In the genomic region with DNA sequence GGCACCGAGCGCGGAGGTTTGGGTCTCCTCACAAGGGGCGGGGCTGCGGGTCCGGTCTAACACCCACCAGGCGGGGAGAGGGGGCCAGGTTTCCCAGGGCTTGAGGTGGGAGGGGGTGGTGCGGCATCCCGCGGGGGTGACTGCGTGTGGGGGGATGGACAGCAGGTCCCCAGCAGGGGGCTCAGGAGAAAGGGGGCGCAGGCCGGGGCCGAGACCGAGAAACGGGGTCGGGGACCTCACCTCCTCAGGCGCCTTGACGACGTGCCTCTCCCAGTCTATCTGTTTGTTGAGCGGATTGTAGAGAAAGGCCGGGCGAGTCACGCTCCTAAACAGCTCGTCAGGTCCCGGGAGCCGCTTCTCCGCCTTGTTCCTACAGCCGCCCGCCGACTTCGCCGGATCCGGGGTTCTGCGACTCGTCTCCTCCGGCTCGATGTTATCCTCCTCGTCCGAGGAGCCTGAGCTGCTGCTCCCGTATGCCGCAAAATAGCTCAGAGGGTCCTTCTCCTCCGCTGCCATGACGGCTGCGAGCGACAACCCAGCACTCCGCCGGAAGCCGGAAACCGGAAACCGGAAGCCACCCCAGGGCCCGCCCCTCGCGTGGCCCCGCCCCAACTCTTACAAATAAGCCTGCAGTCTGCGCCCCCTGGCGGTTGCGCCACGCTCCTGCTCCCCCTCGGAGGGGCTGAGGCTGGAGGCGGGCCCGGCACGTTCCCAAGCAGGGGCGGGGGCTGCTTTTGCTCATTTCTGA, we compare ENCODE assay signal across 1 cellular context.
A peak's percentile ranks its signal among the peaks of the same experiment; 100 is the strongest.
TF ChIP-seq lines count a peak whose summit lies in the region.

TSS of gene C1orf52 (minus strand) at position 545 of the 748 bp plus-strand sequence. CDS start at position 516, 29 bp downstream.

TF ChIP-seq in K562, 482 proteins besides CTCF, POLR2A, EP300 and RAD21 (continued from another document and continues in another):
- TF ChIP-seq RREB1 (CRISPR knock-in tag; IDR thresholded peaks at IDR 0.05) (no peak), TCF3 (CRISPR knock-in tag; IDR thresholded peaks at IDR 0.05) (no peak), HDAC6 (IDR thresholded peaks at IDR 0.05; ENCODE audit: low read depth, low read length) (no peak), JUND (IDR thresholded peaks at IDR 0.05; ENCODE audit: borderline replicate concordance, low read depth, low read length) (peak; percentile 47; the same call in 1 of the 2 replicates), JUND (tag; IDR thresholded peaks at IDR 0.05; ENCODE audit: borderline replicate concordance, low read depth, low read length) (peak; percentile 19; the same call in 1 of the 3 replicates), KLF13 (tag; IDR thresholded peaks at IDR 0.05; ENCODE audit: borderline replicate concordance, low read depth) (0 out of 2 replicates have a peak, but pooled peaks have one; percentile 32), CBFA2T3 (IDR thresholded peaks at IDR 0.05) (no peak), PTBP1 (IDR thresholded peaks at IDR 0.05; ENCODE audit: low read depth, low read length) (no peak), FIP1L1 (IDR thresholded peaks at IDR 0.05; ENCODE audit: low read depth, low read length, poor library complexity, severe bottlenecking) (peak; percentile 39), HNRNPH1 (optimal IDR thresholded peaks at IDR 0.05; ENCODE audit: low read depth, low read length) (no peak), MAFF (IDR thresholded peaks at IDR 0.05; ENCODE audit: low read length) (no peak), KDM2B (CRISPR knock-in tag; IDR thresholded peaks at IDR 0.05) (no peak), SETDB1 (IDR thresholded peaks at IDR 0.05; ENCODE audit: low read length) (no peak), STAG1 (CRISPR knock-in tag; IDR thresholded peaks at IDR 0.05; ENCODE audit: borderline replicate concordance) (no peak; the same call in 1 of the 2 replicates), SP1 (CRISPR knock-in tag; IDR thresholded peaks at IDR 0.05) (peak; percentile 95), MNT (conservative IDR thresholded peaks at IDR 0.05) (peak; percentile 87 to 88), ZNF274 (IDR thresholded peaks at IDR 0.05; ENCODE audit: borderline replicate concordance, low read depth, low read length) (no peak), ZNF668 (CRISPR knock-in tag; IDR thresholded peaks at IDR 0.05) (no peak), ZZZ3 (IDR thresholded peaks at IDR 0.05) (no peak), MYC (IDR thresholded peaks at IDR 0.05; ENCODE audit: low read depth, low read length) (peak; percentile 79), MYC (CRISPR knock-in tag; IDR thresholded peaks at IDR 0.05; ENCODE audit: borderline replicate concordance, low read depth) (no peak), ILK (tag; IDR thresholded peaks at IDR 0.05; ENCODE audit: borderline replicate concordance, low read depth) (no peak), ZNF584 (CRISPR knock-in tag; IDR thresholded peaks at IDR 0.05; ENCODE audit: low read depth) (no peak), FUS (optimal IDR thresholded peaks at IDR 0.05; ENCODE audit: low read depth, low read length) (no peak), RB1 (IDR thresholded peaks at IDR 0.05; ENCODE audit: low read depth) (peak; percentile 77), RBM22 (IDR thresholded peaks at IDR 0.05; ENCODE audit: low read depth, low read length, poor library complexity, severe bottlenecking) (no peak), PHF21A (IDR thresholded peaks at IDR 0.05; ENCODE audit: borderline replicate concordance, low read depth) (peak; percentile 32; the same call in 1 of the 2 replicates), ZNF764 (CRISPR knock-in tag; IDR thresholded peaks at IDR 0.05; ENCODE audit: low read depth) (no peak), POLR2G (IDR thresholded peaks at IDR 0.05; ENCODE audit: low read depth, low read length) (peak; percentile 92), ZNF165 (CRISPR knock-in tag; IDR thresholded peaks at IDR 0.05; ENCODE audit: borderline replicate concordance) (no peak), EGR1 (conservative IDR thresholded peaks at IDR 0.05) (peak; percentile 36), MTA3 (IDR thresholded peaks at IDR 0.05; ENCODE audit: borderline replicate concordance) (0 out of 2 replicates have a peak, but pooled peaks have one; percentile 26), SIN3A (IDR thresholded peaks at IDR 0.05; ENCODE audit: borderline replicate concordance in 2 of 2, control insufficient read depth in 1 of 2, low read depth in 2 of 2, low read length in 2 of 2) (peak; percentile 60 to 88; a peak in 2 of 4 replicates), ZNF778 (CRISPR knock-in tag; IDR thresholded peaks at IDR 0.05) (no peak), MCM5 (IDR thresholded peaks at IDR 0.05; ENCODE audit: low read depth) (no peak), SRSF9 (IDR thresholded peaks at IDR 0.05; ENCODE audit: borderline replicate concordance, low read depth, low read length) (no peak), ZNF57 (CRISPR knock-in tag; IDR thresholded peaks at IDR 0.05) (no peak), ZNF644 (tag; IDR thresholded peaks at IDR 0.05; ENCODE audit: low read depth) (no peak), CREB3 (tag; conservative IDR thresholded peaks at IDR 0.05; ENCODE audit: low read depth) (no peak), CXXC5 (CRISPR knock-in tag; IDR thresholded peaks at IDR 0.05) (peak; percentile 60), SFPQ (IDR thresholded peaks at IDR 0.05; ENCODE audit: low read depth, low read length) (no peak), ATF1 (CRISPR knock-in tag; IDR thresholded peaks at IDR 0.05) (no peak), ATF1 (tag; IDR thresholded peaks at IDR 0.05) (peak; percentile 44; the same call in 1 of the 2 replicates), CBFB (CRISPR knock-in tag; IDR thresholded peaks at IDR 0.05) (no peak), PRPF4 (IDR thresholded peaks at IDR 0.05; ENCODE audit: insufficient read depth, low read depth, low read length, poor library complexity, severe bottlenecking) (no peak), NCOA4 (IDR thresholded peaks at IDR 0.05; ENCODE audit: partially characterized antibody) (no peak)
- TF ChIP-seq, protein P1, sequence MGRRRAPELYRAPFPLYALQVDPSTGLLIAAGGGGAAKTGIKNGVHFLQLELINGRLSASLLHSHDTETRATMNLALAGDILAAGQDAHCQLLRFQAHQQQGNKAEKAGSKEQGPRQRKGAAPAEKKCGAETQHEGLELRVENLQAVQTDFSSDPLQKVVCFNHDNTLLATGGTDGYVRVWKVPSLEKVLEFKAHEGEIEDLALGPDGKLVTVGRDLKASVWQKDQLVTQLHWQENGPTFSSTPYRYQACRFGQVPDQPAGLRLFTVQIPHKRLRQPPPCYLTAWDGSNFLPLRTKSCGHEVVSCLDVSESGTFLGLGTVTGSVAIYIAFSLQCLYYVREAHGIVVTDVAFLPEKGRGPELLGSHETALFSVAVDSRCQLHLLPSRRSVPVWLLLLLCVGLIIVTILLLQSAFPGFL (CRISPR knock-in tag; IDR thresholded peaks at IDR 0.05): no peak
- TF ChIP-seq, protein P2, sequence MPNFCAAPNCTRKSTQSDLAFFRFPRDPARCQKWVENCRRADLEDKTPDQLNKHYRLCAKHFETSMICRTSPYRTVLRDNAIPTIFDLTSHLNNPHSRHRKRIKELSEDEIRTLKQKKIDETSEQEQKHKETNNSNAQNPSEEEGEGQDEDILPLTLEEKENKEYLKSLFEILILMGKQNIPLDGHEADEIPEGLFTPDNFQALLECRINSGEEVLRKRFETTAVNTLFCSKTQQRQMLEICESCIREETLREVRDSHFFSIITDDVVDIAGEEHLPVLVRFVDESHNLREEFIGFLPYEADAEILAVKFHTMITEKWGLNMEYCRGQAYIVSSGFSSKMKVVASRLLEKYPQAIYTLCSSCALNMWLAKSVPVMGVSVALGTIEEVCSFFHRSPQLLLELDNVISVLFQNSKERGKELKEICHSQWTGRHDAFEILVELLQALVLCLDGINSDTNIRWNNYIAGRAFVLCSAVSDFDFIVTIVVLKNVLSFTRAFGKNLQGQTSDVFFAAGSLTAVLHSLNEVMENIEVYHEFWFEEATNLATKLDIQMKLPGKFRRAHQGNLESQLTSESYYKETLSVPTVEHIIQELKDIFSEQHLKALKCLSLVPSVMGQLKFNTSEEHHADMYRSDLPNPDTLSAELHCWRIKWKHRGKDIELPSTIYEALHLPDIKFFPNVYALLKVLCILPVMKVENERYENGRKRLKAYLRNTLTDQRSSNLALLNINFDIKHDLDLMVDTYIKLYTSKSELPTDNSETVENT (CRISPR knock-in tag; IDR thresholded peaks at IDR 0.05): no peak
- TF ChIP-seq, protein P3, sequence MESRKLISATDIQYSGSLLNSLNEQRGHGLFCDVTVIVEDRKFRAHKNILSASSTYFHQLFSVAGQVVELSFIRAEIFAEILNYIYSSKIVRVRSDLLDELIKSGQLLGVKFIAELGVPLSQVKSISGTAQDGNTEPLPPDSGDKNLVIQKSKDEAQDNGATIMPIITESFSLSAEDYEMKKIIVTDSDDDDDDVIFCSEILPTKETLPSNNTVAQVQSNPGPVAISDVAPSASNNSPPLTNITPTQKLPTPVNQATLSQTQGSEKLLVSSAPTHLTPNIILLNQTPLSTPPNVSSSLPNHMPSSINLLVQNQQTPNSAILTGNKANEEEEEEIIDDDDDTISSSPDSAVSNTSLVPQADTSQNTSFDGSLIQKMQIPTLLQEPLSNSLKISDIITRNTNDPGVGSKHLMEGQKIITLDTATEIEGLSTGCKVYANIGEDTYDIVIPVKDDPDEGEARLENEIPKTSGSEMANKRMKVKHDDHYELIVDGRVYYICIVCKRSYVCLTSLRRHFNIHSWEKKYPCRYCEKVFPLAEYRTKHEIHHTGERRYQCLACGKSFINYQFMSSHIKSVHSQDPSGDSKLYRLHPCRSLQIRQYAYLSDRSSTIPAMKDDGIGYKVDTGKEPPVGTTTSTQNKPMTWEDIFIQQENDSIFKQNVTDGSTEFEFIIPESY (CRISPR knock-in tag; IDR thresholded peaks at IDR 0.05): peak; percentile 61; the same call in 1 of the 2 replicates
